Comparison of ENCODE assay signal across 18 cellular contexts in genomic region chr9:76681556-76681955, GRCh38.
DNase-seq lines count a peak whose midpoint lies in the region; ATAC-seq and TF ChIP-seq lines count a peak whose summit lies in the region.
"Had no signal": no experiment of that assay in that cellular context is flagged by ENCODE, and none has a peak within 500 bp of the region (broad histone marks: within the 10 kb centered on the region; RNA-seq: fewer than 3 reads in every experiment).

No MANE protein-coding gene starts in this region.

- no peak overlapping the region for H4K8ac ChIP-seq in trophoblast cell (ENCODE audit: low read depth, low read length)

- no peaks in the 10 kb centered on the region for H3K9me3 ChIP-seq in trophoblast cell (ENCODE audit: insufficient read depth, low read depth, low read length)

- TF ChIP-seq CTCF in activated CD8-positive, alpha-beta T cell treated with anti-CD3 and anti-CD28 coated beads for 36 hours (IDR thresholded peaks at IDR 0.05): no peak
- TF ChIP-seq CTCF in KMS-11 (conservative IDR thresholded peaks at IDR 0.05; ENCODE audit: low read depth, low read length): no peak

- POLR2A ChIA-PET in activated CD8-positive, alpha-beta T cell treated with anti-CD3 and anti-CD28 coated beads for 36 hours (lab: Charles Lee): no interaction called here
- POLR2A ChIA-PET in activated CD8-positive, alpha-beta T cell treated with anti-CD3 and anti-CD28 coated beads, Interleukin-2, amount 10 ng/mL, durations not matched to agents 7 days and 5 days (lab: Charles Lee): interaction anchor here (1.0 kb wide), 1 partner anchor 18 kb away, joined by 3 read pairs; no protein-coding TSS in a partner anchor

- ATAC-seq in activated CD8-positive, alpha-beta T cell treated with anti-CD3 and anti-CD28 coated beads for 36 hours: peak; percentile 17
- ATAC-seq in activated CD8-positive, alpha-beta T cell treated with anti-CD3 and anti-CD28 coated beads, Interleukin-2, amount 10 ng/mL, durations not matched to agents 7 days and 5 days: no peak
- peak; percentile 16 for ATAC-seq in activated T-helper 17 cell treated with anti-CD3 and anti-CD28 coated beads, Interleukin-2, amount 50 U/mL, for 72 hours (replicated peaks)
- no peak for ATAC-seq in GM18505 (IDR thresholded peaks at IDR 0.05; ENCODE audit: unreplicated experiment)
- ATAC-seq in HG03378 (IDR thresholded peaks at IDR 0.05; ENCODE audit: unreplicated experiment): no peak

- no peak overlapping the region for H3K4me3 Mint-ChIP-seq in activated CD8-positive, alpha-beta T cell treated with anti-CD3 and anti-CD28 coated beads for 36 hours
- no peak overlapping the region for H3K4me3 Mint-ChIP-seq in activated CD8-positive, alpha-beta T cell treated with anti-CD3 and anti-CD28 coated beads, Interleukin-2, amount 10 ng/mL, durations not matched to agents 7 days and 5 days
- peak overlapping the region; percentile 10 for H3K4me3 Mint-ChIP-seq in activated T-helper 17 cell treated with anti-CD3 and anti-CD28 coated beads, Interleukin-2, amount 50 U/mL, for 72 hours
- H3K4me3 Mint-ChIP-seq: CD14-positive monocyte, H9 had no signal

- peak overlapping the region; percentile 61 for H3K23ac ChIP-seq in trophoblast cell (ENCODE audit: low read length)

- H3K4me2 ChIP-seq in KMS-11 (peak overlapping the region; percentile 40), trophoblast cell (ENCODE audit: low read length) (no peak overlapping the region)
- H3K4me2 ChIP-seq: BLaER1 had no signal

- no peaks in the 10 kb centered on the region for H3K36me3 ChIP-seq in KMS-11 (ENCODE audit: insufficient read depth)
- no peaks in the 10 kb centered on the region for H3K36me3 ChIP-seq in trophoblast cell (ENCODE audit: control insufficient read depth in 1 of 2, insufficient read depth in 2 of 2, low read length in 2 of 2)
- H3K36me3 ChIP-seq: BLaER1 had no signal

- intact Hi-C loops in activated CD8-positive, alpha-beta T cell treated with anti-CD3 and anti-CD28 coated beads for 36 hours (cut with micrococcal nuclease): no loop called here

- H3K27ac Mint-ChIP-seq in activated CD8-positive, alpha-beta T cell treated with anti-CD3 and anti-CD28 coated beads for 36 hours: no peak overlapping the region
- no peak overlapping the region for H3K27ac Mint-ChIP-seq in activated CD8-positive, alpha-beta T cell treated with anti-CD3 and anti-CD28 coated beads, Interleukin-2, amount 10 ng/mL, durations not matched to agents 7 days and 5 days
- no peak overlapping the region for H3K27ac Mint-ChIP-seq in activated T-helper 17 cell treated with anti-CD3 and anti-CD28 coated beads, Interleukin-2, amount 50 U/mL, for 72 hours
- H3K27ac Mint-ChIP-seq: CD4-positive, alpha-beta memory T cell; H9 had no signal

- no peak for TF ChIP-seq POLR2A in GM18505 (IDR thresholded peaks at IDR 0.05; ENCODE audit: borderline replicate concordance, extremely low read depth, insufficient read depth, insufficient read length)

- H4K20me1 ChIP-seq in KMS-11 (ENCODE audit: insufficient read depth): no peaks in the 10 kb centered on the region
- H4K20me1 ChIP-seq: BLaER1 had no signal

- WGBS in trophoblast cell (ENCODE audit: extremely low coverage, insufficient coverage, insufficient read length): no CpG with 5 or more reads among the region's 2 CpGs

- H3K36me3 Mint-ChIP-seq in activated CD8-positive, alpha-beta T cell treated with anti-CD3 and anti-CD28 coated beads for 36 hours (ENCODE audit: low read depth): no peaks in the 10 kb centered on the region
- no peaks in the 10 kb centered on the region for H3K36me3 Mint-ChIP-seq in activated CD8-positive, alpha-beta T cell treated with anti-CD3 and anti-CD28 coated beads, Interleukin-2, amount 10 ng/mL, durations not matched to agents 7 days and 5 days (ENCODE audit: low read depth)
- H3K36me3 Mint-ChIP-seq in activated T-helper 17 cell treated with anti-CD3 and anti-CD28 coated beads, Interleukin-2, amount 50 U/mL, for 72 hours (ENCODE audit: low read depth): no peaks in the 10 kb centered on the region
- H3K36me3 Mint-ChIP-seq: CD4-positive, alpha-beta memory T cell had no signal

- H3K27me3 Mint-ChIP-seq in activated CD8-positive, alpha-beta T cell treated with anti-CD3 and anti-CD28 coated beads for 36 hours: no peaks in the 10 kb centered on the region
- H3K27me3 Mint-ChIP-seq in activated CD8-positive, alpha-beta T cell treated with anti-CD3 and anti-CD28 coated beads, Interleukin-2, amount 10 ng/mL, durations not matched to agents 7 days and 5 days (ENCODE audit: low read depth): no peaks in the 10 kb centered on the region
- H3K27me3 Mint-ChIP-seq in activated T-helper 17 cell treated with anti-CD3 and anti-CD28 coated beads, Interleukin-2, amount 50 U/mL, for 72 hours: no peaks in the 10 kb centered on the region

- no peak overlapping the region for H3K4ac ChIP-seq in trophoblast cell (ENCODE audit: low read depth, low read length)

- no peak overlapping the region for H2BK5ac ChIP-seq in trophoblast cell (ENCODE audit: low read depth, low read length, poor library complexity)

- no peak overlapping the region for H3K18ac ChIP-seq in trophoblast cell (ENCODE audit: low read length)

- no peak overlapping the region for H4K91ac ChIP-seq in trophoblast cell (ENCODE audit: low read depth, low read length)

- no peak overlapping the region for H3K4me3 ChIP-seq in KMS-11 (IDR thresholded peaks at IDR 0.05; ENCODE audit: insufficient read depth, low read depth, low read length)
- H3K4me3 ChIP-seq in trophoblast cell (ENCODE audit: low read depth, low read length): no peak overlapping the region
- H3K4me3 ChIP-seq: BLaER1 had no signal

- no peak for DNase-seq in activated CD8-positive, alpha-beta T cell treated with anti-CD3 and anti-CD28 coated beads for 36 hours
- no peak for DNase-seq in activated CD8-positive, alpha-beta T cell treated with anti-CD3 and anti-CD28 coated beads, Interleukin-2, amount 10 ng/mL, durations not matched to agents 7 days and 5 days
- no peak for DNase-seq in trophoblast cell
- DNase-seq in activated CD4-positive, alpha-beta T cell treated with anti-CD3 and anti-CD28 coated beads for 1 hour: no peak
- DNase-seq: 8988T; CD4-positive, alpha-beta memory T cell; DMS153; DMS79; GDM1; GOT3; H9; IMR-90 had no signal

- H2BK120ac ChIP-seq in trophoblast cell (ENCODE audit: insufficient read depth, low read length, poor library complexity): no peak overlapping the region

- H3K79me2 ChIP-seq in KMS-11 (ENCODE audit: insufficient read depth, low read depth) (no peaks in the 10 kb centered on the region), trophoblast cell (ENCODE audit: control insufficient read depth, insufficient read depth, low read length, poor library complexity) (no peaks in the 10 kb centered on the region)

- H3K4me1 ChIP-seq in KMS-11 (ENCODE audit: low read depth, poor library complexity, severe bottlenecking) (peaks cover 13% of the 10 kb centered on the region), trophoblast cell (ENCODE audit: control insufficient read depth in 1 of 2, insufficient read depth in 2 of 2, low read length in 2 of 2) (no peaks in the 10 kb centered on the region)
- H3K4me1 ChIP-seq: BLaER1 had no signal

- H4K12ac ChIP-seq in trophoblast cell (ENCODE audit: low read depth, low read length): no peak overlapping the region

- H3K27ac ChIP-seq in KMS-11 (no peak overlapping the region), trophoblast cell (ENCODE audit: low read depth, low read length) (no peak overlapping the region)
- H3K27ac ChIP-seq: BLaER1 had no signal

- no peaks in the 10 kb centered on the region for H3K27me3 ChIP-seq in KMS-11 (ENCODE audit: insufficient read depth, low read depth)
- H3K27me3 ChIP-seq in trophoblast cell (ENCODE audit: insufficient read depth, low read length): no peaks in the 10 kb centered on the region
- H3K27me3 ChIP-seq: BLaER1 had no signal

- peak overlapping the region; percentile 42 for H2AFZ ChIP-seq in KMS-11 (ENCODE audit: low read depth)
- no peak overlapping the region for H2AFZ ChIP-seq in trophoblast cell (ENCODE audit: insufficient read depth, low read length, poor library complexity)

- H2AK5ac ChIP-seq in trophoblast cell (ENCODE audit: low read length): no peak overlapping the region

- H3K9ac ChIP-seq in KMS-11 (no peak overlapping the region), trophoblast cell (ENCODE audit: low read length) (peak overlapping the region; percentile 69)
- H3K9ac ChIP-seq: BLaER1 had no signal

- peaks cover 8% of the 10 kb centered on the region for H3K4me1 Mint-ChIP-seq in activated CD8-positive, alpha-beta T cell treated with anti-CD3 and anti-CD28 coated beads for 36 hours (ENCODE audit: low read depth)
- H3K4me1 Mint-ChIP-seq in activated CD8-positive, alpha-beta T cell treated with anti-CD3 and anti-CD28 coated beads, Interleukin-2, amount 10 ng/mL, durations not matched to agents 7 days and 5 days (ENCODE audit: low read depth): peaks cover 7% of the 10 kb centered on the region
- H3K4me1 Mint-ChIP-seq in activated T-helper 17 cell treated with anti-CD3 and anti-CD28 coated beads, Interleukin-2, amount 50 U/mL, for 72 hours: no peaks in the 10 kb centered on the region

- CTCF ChIA-PET in activated CD8-positive, alpha-beta T cell treated with anti-CD3 and anti-CD28 coated beads for 36 hours (lab: Charles Lee): interaction anchor here (0.7 kb wide), 1 partner anchor 20 kb away, joined by 3 read pairs; no protein-coding TSS in a partner anchor
- CTCF ChIA-PET in activated CD8-positive, alpha-beta T cell treated with anti-CD3 and anti-CD28 coated beads, Interleukin-2, amount 10 ng/mL, durations not matched to agents 7 days and 5 days (lab: Charles Lee): interaction anchor here (0.6 kb wide), 1 partner anchor 25 kb away, joined by 3 read pairs; no protein-coding TSS in a partner anchor

- no peaks in the 10 kb centered on the region for H3K9me3 Mint-ChIP-seq in activated CD8-positive, alpha-beta T cell treated with anti-CD3 and anti-CD28 coated beads for 36 hours
- H3K9me3 Mint-ChIP-seq in activated CD8-positive, alpha-beta T cell treated with anti-CD3 and anti-CD28 coated beads, Interleukin-2, amount 10 ng/mL, durations not matched to agents 7 days and 5 days (ENCODE audit: insufficient read depth): no peaks in the 10 kb centered on the region
- H3K9me3 Mint-ChIP-seq in activated T-helper 17 cell treated with anti-CD3 and anti-CD28 coated beads, Interleukin-2, amount 50 U/mL, for 72 hours: no peaks in the 10 kb centered on the region
- H3K9me3 Mint-ChIP-seq: CD4-positive, alpha-beta memory T cell had no signal

- H3K79me1 ChIP-seq in trophoblast cell (ENCODE audit: low read length): no peaks in the 10 kb centered on the region

- H3K14ac ChIP-seq in trophoblast cell (ENCODE audit: low read length): no peak overlapping the region

- H2BK12ac ChIP-seq in trophoblast cell (ENCODE audit: low read length): no peak overlapping the region

Comparison
In these comparisons a context has a peak if more than half of its experiments do, and no peak if none do; other contexts are left out.
1. ATAC-seq: peak in activated CD8-positive, alpha-beta T cell treated with anti-CD3 and anti-CD28 coated beads for 36 hours (single experiment) and activated T-helper 17 cell treated with anti-CD3 and anti-CD28 coated beads, Interleukin-2, amount 50 U/mL, for 72 hours (single experiment); none in activated CD8-positive, alpha-beta T cell treated with anti-CD3 and anti-CD28 coated beads, Interleukin-2, amount 10 ng/mL, durations not matched to agents 7 days and 5 days (single experiment), GM18505 (single experiment) and HG03378 (single experiment).